Comparison of ENCODE assay signal across 29 cellular contexts in genomic region chr5:133427121-133427777, GRCh38.
A peak's percentile ranks its signal among the peaks of the same experiment; 100 is the strongest.
DNase-seq lines count a peak whose midpoint lies in the region; ATAC-seq, FAIRE-seq and TF ChIP-seq lines count a peak whose summit lies in the region.
"Had no signal": no experiment of that assay in that cellular context is flagged by ENCODE, and none has a peak within 500 bp of the region (broad histone marks: within the 10 kb centered on the region; RNA-seq: fewer than 3 reads in every experiment).

No MANE protein-coding gene starts in this region.

- H3K27me3 ChIP-seq in K562 (ENCODE audit: control insufficient read depth in 2 of 2, insufficient read depth in 2 of 2, low read length in 2 of 2) (peaks cover 9 to 45% of the 10 kb centered on the region in 2 experiments; a peak in 4 of 5 replicates), kidney epithelial cell (ENCODE audit: control insufficient read depth, insufficient read depth, low read length) (peaks cover under 1% of the 10 kb centered on the region), upper lobe of right lung (no peaks in the 10 kb centered on the region)
- H3K27me3 ChIP-seq: gastrocnemius medialis, upper lobe of left lung had no signal

- no peak overlapping the region for H3K27ac ChIP-seq in K562 (ENCODE audit: extremely low read depth, low read depth, low read length)
- H3K27ac ChIP-seq in upper lobe of right lung, result no peak overlapping the region
- H3K27ac ChIP-seq: 22Rv1, coronary artery, gastrocnemius medialis, hepatocyte, left ventricle myocardium inferior, PC-9, upper lobe of left lung, WERI-Rb-1 had no signal

- H3K4me3 ChIP-seq in K562 (no peak overlapping the region), kidney epithelial cell (ENCODE audit: low read depth, low read length) (no peak overlapping the region), upper lobe of right lung (no peak overlapping the region)
- H3K4me3 ChIP-seq: coronary artery, gastrocnemius medialis, hepatocyte, left ventricle myocardium inferior, PC-9, upper lobe of left lung had no signal

- DNase-seq in activated CD8-positive, alpha-beta memory T cell treated with anti-CD3 and anti-CD28 coated beads for 24 hours, result peak; percentile 42
- DNase-seq in activated CD8-positive, alpha-beta memory T cell treated with anti-CD3 and anti-CD28 coated beads, Interleukin-2, amount 50 U/mL, for 4 hours, result no peak
- DNase-seq in K562 (ENCODE audit: extremely low read depth in 1 of 4, low spot score in 3 of 4) (peak in 1 of 4 experiments; percentile 2), kidney epithelial cell (ENCODE audit: low read depth) (peak; percentile 16), upper lobe of right lung (peak; percentile 60), cortex of kidney (lab: John Stamatoyannopoulos, UW) (no peak), putamen (ENCODE audit: low spot score) (no peak)
- DNase-seq: activated CD4-positive, alpha-beta T cell treated with anti-CD3 and anti-CD28 coated beads for 48 hours; activated naive CD4-positive, alpha-beta T cell treated with Interleukin-2 at 50 U/mL for 16 hours; CD4-positive, CD25-positive, alpha-beta regulatory T cell; EL; gastrocnemius medialis; left ventricle myocardium inferior; NCI-H1105; NCI-H1930; NCI-H526; occipital lobe; PC-9; stimulated activated CD4-positive, alpha-beta T cell treated with anti-CD3 and anti-CD28 coated beads, Interleukin-2, amount 100 ng/mL, for 48 hours; upper lobe of left lung; WERI-Rb-1 had no signal

- H3K4me1 ChIP-seq in K562 (replicated peaks in 1 of 2; ENCODE audit: control insufficient read depth in 2 of 2, insufficient read depth in 2 of 2, low read length in 2 of 2), result peaks cover 0 to 6% of the 10 kb centered on the region in 2 experiments; a peak in 2 of 5 replicates
- H3K4me1 ChIP-seq in upper lobe of right lung, result no peaks in the 10 kb centered on the region
- H3K4me1 ChIP-seq: gastrocnemius medialis had no signal

- no peak for FAIRE-seq in K562 (lab: Jason Lieb, UNC)
- FAIRE-seq: D721Med, GM12891 had no signal

- no peak for TF ChIP-seq EP300 in K562 (IDR thresholded peaks at IDR 0.05; ENCODE audit: low read length)

- POLR2A ChIA-PET in K562 (lab: Yijun Ruan, JAX), result interaction anchor here (0.6 kb wide), 1 partner anchor 58 kb away, joined by 4 read pairs; no protein-coding TSS in a partner anchor

- no peak overlapping the region for H3K9ac ChIP-seq in K562 (ENCODE audit: insufficient read depth in 1 of 2, low read depth in 2 of 2, low read length in 2 of 2)

- H3K4me2 ChIP-seq in K562 (ENCODE audit: insufficient read depth, low read length), result no peak overlapping the region
- H3K4me2 ChIP-seq: hepatocyte, PC-9 had no signal

- BruUV-seq in K562 (replicated peaks; lab: Mats Ljungman, UMichigan), result no TSS peak

- intact Hi-C loops in K562 (cut with micrococcal nuclease), result no loop called here
- intact Hi-C loops in upper lobe of right lung (cut with DNase I), result no loop called here

- in situ Hi-C loops in K562 (cut with MboI), result loop anchor here (10.0 kb wide), 1 partner anchor 518 kb away; no protein-coding TSS in a partner anchor

- H3K79me2 ChIP-seq in K562 (ENCODE audit: control insufficient read depth, insufficient read depth, low read length), result no peaks in the 10 kb centered on the region
- H3K79me2 ChIP-seq: hepatocyte had no signal

- no peak for ATAC-seq in K562
- no peak for ATAC-seq in upper lobe of right lung
- ATAC-seq in HG03565 (IDR thresholded peaks at IDR 0.05; ENCODE audit: unreplicated experiment), result no peak
- ATAC-seq: esophagus mucosa, gastrocnemius medialis, Right ventricle myocardium inferior had no signal

- no peak overlapping the region for H2AFZ ChIP-seq in K562 (ENCODE audit: low read depth, low read length)
- H2AFZ ChIP-seq: hepatocyte, PC-9 had no signal

- WGBS in K562 (ENCODE audit: insufficient coverage, low coverage, missing lambda C conversion rate), result under 1% methylated on average over 11 of the region's 11 CpGs

- no peak for TF ChIP-seq RAD21 in K562 (CRISPR knock-in tag; conservative IDR thresholded peaks at IDR 0.05 in 1 of 2, IDR thresholded peaks at IDR 0.05 in 1 of 2)

- H3K9me3 ChIP-seq in K562 (replicated peaks; ENCODE audit: control insufficient read depth, insufficient read depth, low read depth, low read length) (no peaks in the 10 kb centered on the region; the same call in 1 of the 2 replicates), upper lobe of right lung (no peaks in the 10 kb centered on the region)
- H3K9me3 ChIP-seq: gastrocnemius medialis, left ventricle myocardium inferior, upper lobe of left lung had no signal

- H3K9me1 ChIP-seq in K562 (ENCODE audit: control insufficient read depth, insufficient read depth, low read length), result peaks cover 3% of the 10 kb centered on the region

- no peak for TF ChIP-seq CTCF in K562 (IDR thresholded peaks at IDR 0.05 in 2 of 3, conservative IDR thresholded peaks at IDR 0.05 in 1 of 3; ENCODE audit: insufficient read depth in 2 of 3, low read depth in 1 of 3, low read length in 3 of 3)
- TF ChIP-seq CTCF in kidney epithelial cell (IDR thresholded peaks at IDR 0.05; ENCODE audit: insufficient read depth, low read length, poor library complexity, severe bottlenecking), result no peak
- no peak for TF ChIP-seq CTCF in upper lobe of right lung (IDR thresholded peaks at IDR 0.05)

- no peaks in the 10 kb centered on the region for H3K36me3 ChIP-seq in K562 (ENCODE audit: control insufficient read depth, insufficient read depth, low read length)
- no peaks in the 10 kb centered on the region for H3K36me3 ChIP-seq in kidney epithelial cell (ENCODE audit: control insufficient read depth, insufficient read depth, low read length)
- H3K36me3 ChIP-seq in upper lobe of right lung, result no peaks in the 10 kb centered on the region
- H3K36me3 ChIP-seq: gastrocnemius medialis, left ventricle myocardium inferior, upper lobe of left lung, WERI-Rb-1 had no signal

- CTCF ChIA-PET in K562 (lab: Yijun Ruan, JAX; ENCODE audit: low intra/inter-chr PET ratio), result no interaction called here

- peaks cover 13% of the 10 kb centered on the region for H4K20me1 ChIP-seq in K562 (replicated peaks; ENCODE audit: control insufficient read depth, insufficient read depth, low read length)

- TF ChIP-seq POLR2A in K562 (conservative IDR thresholded peaks at IDR 0.05), result no peak

TF ChIP-seq in K562, 482 proteins besides CTCF, POLR2A, EP300 and RAD21:
- TF ChIP-seq OTX1 (CRISPR knock-in tag; IDR thresholded peaks at IDR 0.05) (no peak), EGR1 (conservative IDR thresholded peaks at IDR 0.05) (peak; percentile 63), ELF4 (CRISPR knock-in tag; IDR thresholded peaks at IDR 0.05) (no peak), GATA2 (CRISPR knock-in tag; IDR thresholded peaks at IDR 0.05) (no peak), ZFP36 (IDR thresholded peaks at IDR 0.05; ENCODE audit: low read depth, low read length, partially characterized antibody) (peak; percentile 48), ZNF586 (CRISPR knock-in tag; conservative IDR thresholded peaks at IDR 0.05) (no peak), ZNF75A (CRISPR knock-in tag; IDR thresholded peaks at IDR 0.05) (no peak), ZNF217 (CRISPR knock-in tag; IDR thresholded peaks at IDR 0.05) (no peak)

Comparison
In these comparisons a context has a peak if more than half of its experiments do, and no peak if none do; other contexts are left out.
1. DNase-seq: peak in activated CD8-positive, alpha-beta memory T cell treated with anti-CD3 and anti-CD28 coated beads for 24 hours (single experiment), kidney epithelial cell (single experiment) and upper lobe of right lung (single experiment); none in activated CD8-positive, alpha-beta memory T cell treated with anti-CD3 and anti-CD28 coated beads, Interleukin-2, amount 50 U/mL, for 4 hours (single experiment), cortex of kidney (single experiment) and putamen (single experiment).